Comparison of ENCODE assay signal across 8 cellular contexts in the genomic region with DNA sequence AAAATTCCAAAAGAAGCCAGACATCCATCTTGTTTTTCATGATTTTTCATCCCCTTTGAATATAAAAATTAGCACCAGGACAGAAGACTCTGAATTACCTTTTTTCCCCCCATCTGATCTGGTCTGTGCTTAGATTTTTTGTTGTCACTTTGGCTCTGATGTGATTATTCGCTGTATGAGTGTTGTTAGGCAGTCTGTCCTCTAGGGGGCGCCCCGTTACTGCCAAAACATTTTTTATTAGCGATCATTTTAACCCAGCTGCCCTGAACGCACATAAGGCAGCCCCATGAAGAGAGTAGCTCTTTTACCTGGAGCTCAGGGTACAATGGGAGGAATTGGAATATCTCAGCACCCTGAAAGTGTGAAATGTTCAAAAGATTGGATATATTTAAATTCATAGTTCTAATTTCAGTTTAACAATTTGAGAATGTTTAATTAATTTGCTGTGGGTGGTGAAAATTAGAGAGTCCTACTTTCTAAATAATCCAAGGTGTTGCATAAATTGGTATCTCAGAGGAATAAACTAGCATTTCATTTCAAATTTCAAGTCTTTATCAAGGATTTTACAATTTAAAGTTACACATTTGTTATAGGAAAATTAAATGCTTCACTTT.
DNase-seq lines count a peak whose midpoint lies in the region; ATAC-seq and TF ChIP-seq lines count a peak whose summit lies in the region.

No MANE protein-coding gene starts in this region.

- TF ChIP-seq CTCF in SU-DHL-6 (IDR thresholded peaks at IDR 0.05; ENCODE audit: insufficient read depth, low read length, poor library complexity, severe bottlenecking) (peak; percentile 99), cardiac muscle cell (IDR thresholded peaks at IDR 0.05; ENCODE audit: low read depth, low read length) (peak; percentile 82), prostate gland (IDR thresholded peaks at IDR 0.05) (peak; percentile 71 to 96 (median 88)), vagina (IDR thresholded peaks at IDR 0.05) (peak; percentile 80 to 96 (median 91))

- H3K79me2 ChIP-seq in SU-DHL-6 (ENCODE audit: insufficient read depth, low read length), result no peaks in the 10 kb centered on the region

- peak overlapping the region; percentile 37 for H2AFZ ChIP-seq in SU-DHL-6 (ENCODE audit: low read depth, low read length, severe bottlenecking)

- 0% methylated on average over 5 of the region's 5 CpGs for WGBS in prostate gland

- no peaks in the 10 kb centered on the region for H3K4me1 ChIP-seq in cardiac muscle cell (ENCODE audit: low read depth)
- no peaks in the 10 kb centered on the region for H3K4me1 ChIP-seq in prostate gland (replicated peaks)
- no peaks in the 10 kb centered on the region for H3K4me1 ChIP-seq in vagina

- no peaks in the 10 kb centered on the region for H3K27me3 ChIP-seq in SU-DHL-6 (ENCODE audit: low read length)
- H3K27me3 ChIP-seq in cardiac muscle cell, result no peaks in the 10 kb centered on the region
- no peaks in the 10 kb centered on the region for H3K27me3 ChIP-seq in prostate gland (replicated peaks; ENCODE audit: insufficient read depth)
- no peaks in the 10 kb centered on the region for H3K27me3 ChIP-seq in vagina

- DNase-seq in GM04503 (ENCODE audit: low read depth) (peak; percentile 17), NCI-H1417 treated with DMSO at 0.1 percent for 48 hours (lab: John Stamatoyannopoulos, UW) (peak; percentile 49), cardiac muscle cell (ENCODE audit: low read depth in 1 of 2, low spot score in 1 of 2) (peak; percentile 79 to 86), prostate gland (ENCODE audit: low spot score) (peak; percentile 77), vagina (ENCODE audit: extremely low spot score in 2 of 2) (no peak)
- peak; percentile 66 for DNase-seq in activated naive CD8-positive, alpha-beta T cell treated with anti-CD3 and anti-CD28 coated beads, Interleukin-2, amount 50 U/mL, for 16 hours (ENCODE audit: low read depth, low spot score)

- no peak overlapping the region for H3K27ac ChIP-seq in SU-DHL-6 (ENCODE audit: low read depth, low read length)
- no peak overlapping the region for H3K27ac ChIP-seq in cardiac muscle cell
- H3K27ac ChIP-seq in prostate gland, result no peak overlapping the region
- no peak overlapping the region for H3K27ac ChIP-seq in vagina

- H3F3A ChIP-seq in SU-DHL-6 (ENCODE audit: insufficient read depth), result peaks cover 16% of the 10 kb centered on the region

- H3K4me3 ChIP-seq in SU-DHL-6 (ENCODE audit: insufficient read depth, low read length, poor library complexity, severe bottlenecking) (no peak overlapping the region), cardiac muscle cell (no peak overlapping the region), prostate gland (no peak overlapping the region), vagina (no peak overlapping the region)

- intact Hi-C loops in prostate gland (cut with DNase I) (loop anchor here (1.0 to 5.0 kb wide), 2 partner anchors 65 to 216 kb away; a partner anchor contains a TSS), vagina (cut with DNase I) (loop anchor here (5.0 kb wide), 1 partner anchor 66 kb away; no protein-coding TSS in a partner anchor)

- H3K9ac ChIP-seq in SU-DHL-6 (ENCODE audit: low read length), result no peak overlapping the region

- peaks cover 42% of the 10 kb centered on the region for H3K36me3 ChIP-seq in SU-DHL-6 (ENCODE audit: low read length)
- peaks cover 66% of the 10 kb centered on the region for H3K36me3 ChIP-seq in cardiac muscle cell
- H3K36me3 ChIP-seq in prostate gland, result peaks cover 5 to 7% of the 10 kb centered on the region in 2 donors
- H3K36me3 ChIP-seq in vagina, result peaks cover 0 to 83% of the 10 kb centered on the region in 2 donors

- no peak for ATAC-seq in HG03095 (IDR thresholded peaks at IDR 0.05; ENCODE audit: unreplicated experiment)

- no peak overlapping the region for H3K4me2 ChIP-seq in SU-DHL-6 (ENCODE audit: low read depth, low read length, poor library complexity, severe bottlenecking)

- no peaks in the 10 kb centered on the region for H4K20me1 ChIP-seq in SU-DHL-6 (ENCODE audit: low read depth, low read length)

- H3K9me3 ChIP-seq in SU-DHL-6 (ENCODE audit: insufficient read depth, low read length), result no peaks in the 10 kb centered on the region
- H3K9me3 ChIP-seq in cardiac muscle cell (ENCODE audit: low read depth), result no peaks in the 10 kb centered on the region
- no peaks in the 10 kb centered on the region for H3K9me3 ChIP-seq in prostate gland
- no peaks in the 10 kb centered on the region for H3K9me3 ChIP-seq in vagina

- H3K9me2 ChIP-seq in SU-DHL-6 (replicated peaks; ENCODE audit: insufficient read depth, low read length), result no peaks in the 10 kb centered on the region

- TF ChIP-seq POLR2A in prostate gland (IDR thresholded peaks at IDR 0.05), result no peak
- TF ChIP-seq POLR2A in vagina (IDR thresholded peaks at IDR 0.05), result no peak

Comparison
In these comparisons a context has a peak if more than half of its experiments do, and no peak if none do; other contexts are left out.
1. DNase-seq: peak in GM04503 (single experiment), NCI-H1417 treated with DMSO at 0.1 percent for 48 hours (single experiment), activated naive CD8-positive, alpha-beta T cell treated with anti-CD3 and anti-CD28 coated beads, Interleukin-2, amount 50 U/mL, for 16 hours (single experiment), cardiac muscle cell (2 of 2) and prostate gland (single experiment); none in vagina (0 of 2).
2. Peak in every context shown above with its lines, with median percentiles within 50 percentile points of each other: CTCF ChIP-seq.